ENCODE assay signal across 15 cellular contexts in genomic region chr1:6143392-6143791, GRCh38.
"Had no signal": no experiment of that assay in that cellular context is flagged by ENCODE, and none has a peak within 500 bp of the region (broad histone marks: within the 10 kb centered on the region; RNA-seq: fewer than 3 reads in every experiment).

No MANE protein-coding gene starts in this region.

- H3K27me3 ChIP-seq: colonic mucosa had no signal

- H3K36me3 ChIP-seq: adrenal gland, cardiac muscle cell, colonic mucosa, esophagus muscularis mucosa, pancreas had no signal

- H3K27ac ChIP-seq: adrenal gland, cardiac muscle cell, colonic mucosa, esophagus muscularis mucosa, pancreas, VCaP had no signal

- H3K9me3 ChIP-seq: adrenal gland, colonic mucosa, esophagus muscularis mucosa, pancreas had no signal

- H3K4me3 ChIP-seq: adrenal gland, cardiac muscle cell, colonic mucosa, esophagus muscularis mucosa, pancreas had no signal

- H3K4me1 ChIP-seq: adrenal gland, colonic mucosa, pancreas had no signal

- DNase-seq: activated CD4-positive, alpha-beta T cell treated with anti-CD3 and anti-CD28 coated beads, Interleukin-2, amount 50 U/mL, for 48 hours; activated gamma-delta T cell treated with Interleukin-2 at 50 U/mL for 16 hours; adrenal gland; colonic mucosa; immature natural killer cell; left cardiac atrium; mesendoderm; naive thymus-derived CD8-positive, alpha-beta T cell; stimulated activated naive B cell treated with anti-CD40 and anti-IgM and Interleukin-4, amounts not matched to agents 10 μg/mL and 1 μg/mL and 100 μg/mL, for 72 hours; T-helper 17 cell had no signal

- ATAC-seq: activated naive CD4-positive, alpha-beta T cell treated with anti-CD3 and anti-CD28 coated beads, Interleukin-2, amount 50 U/mL, for 72 hours; left cardiac atrium; naive thymus-derived CD8-positive, alpha-beta T cell; pancreas; stimulated activated naive B cell treated with anti-CD40 and anti-IgM and Interleukin-4, amounts not matched to agents 10 μg/mL and 1 μg/mL and 100 μg/mL, for 72 hours; T-helper 17 cell had no signal
